In genomic region chr2:32010670-32011565, GRCh38 we compare ENCODE assay signal across 8 cellular contexts. TPM values are rescaled to one million over a fixed set of nuclear protein-coding genes. Genes with fewer than 3 reads are reported as not detected.
DNase-seq lines count a peak whose midpoint lies in the region; ATAC-seq and FAIRE-seq lines count a peak whose summit lies in the region.

TSS of gene MEMO1 (minus strand) at chr2:32011008. CDS start at chr2:32010247, 761 bp downstream.

- peak; percentile 57 for ATAC-seq in HG02973 (IDR thresholded peaks at IDR 0.05; ENCODE audit: unreplicated experiment)
- peak; percentile 93 for ATAC-seq in right cardiac atrium

- no peaks in the 10 kb centered on the region for H3K9me3 ChIP-seq in right cardiac atrium (ENCODE audit: control insufficient read depth, low read length)

- 1% methylated on average over 58 of the region's 58 CpGs for WGBS in right cardiac atrium

- peak within 1 kb of the TSS; percentile 62 for H3K4me3 ChIP-seq in right cardiac atrium (ENCODE audit: low read length)

- intact Hi-C loops in T-helper 2 cell treated with Interferon-gamma antibody and Interleukin-4, amounts not matched to agents 100 ng/mL and 5 ng/mL, for 36 hours (cut with micrococcal nuclease), result loop anchor here (1.0 to 2.0 kb wide), 4 partner anchors 28 to 267 kb away; partner anchors contain the start of genes DPY30, SLC30A6 and SPAST
- intact Hi-C loops in right cardiac atrium (cut with DNase I), result loop anchor here in 1 of 4 donors (5.0 kb wide), 1 partner anchor 51 kb away; the partner anchor contains the start of gene SPAST

- DNase-seq in GM18507 (ENCODE audit: extremely low spot score, insufficient read length, low read depth), result peak; percentile 87
- peak; percentile 90 to 91 for DNase-seq in NCI-H1930 (lab: John Stamatoyannopoulos, UW)
- DNase-seq in anterior cingulate cortex (lab: John Stamatoyannopoulos, UW), result peak; percentile 58 to 95 (median 89)
- peak; percentile 94 to 98 (median 97) for DNase-seq in right cardiac atrium
- peak; percentile 84 for DNase-seq in pulmonary artery endothelial cell (ENCODE audit: low read depth, low spot score)
- DNase-seq in urothelium cell line (ENCODE audit: low spot score), result peak; percentile 97

- H3K27me3 ChIP-seq in right cardiac atrium (ENCODE audit: control insufficient read depth, insufficient read depth), result no peaks in the 10 kb centered on the region

- peak within 1 kb of the TSS; percentile 98 for H3K27ac ChIP-seq in right cardiac atrium (ENCODE audit: low read length)

- FAIRE-seq in GM18507 (lab: Jason Lieb, UNC) (peak; percentile 82), urothelium cell line (lab: Jason Lieb, UNC) (no peak)

- H3K4me1 ChIP-seq in right cardiac atrium (ENCODE audit: control insufficient read depth, insufficient read depth, low read length), result no peaks in the 10 kb centered on the region

RNA-seq across cellular contexts. Expression of gene MEMO1, which starts in this region (rescaled TPM):
- 52.2 and 54.2 TPM in 2 replicates for total RNA-seq in T-helper 2 cell treated with Interferon-gamma antibody and Interleukin-4, amounts not matched to agents 100 ng/mL and 5 ng/mL, for 36 hours
- total RNA-seq in right cardiac atrium (10 to 100 TPM; 33.0 to 39.7 (median 37.0) TPM), pulmonary artery endothelial cell (48.8 and 52.7 TPM in 2 replicates)
- polyA plus RNA-seq in right cardiac atrium, result 37.0 TPM

Comparison
In these comparisons a context has a peak if more than half of its experiments do, and no peak if none do; other contexts are left out.
1. Peak in every context shown above with its lines: DNase-seq, ATAC-seq, H3K4me3 ChIP-seq and H3K27ac ChIP-seq.